In genomic region chr5:142280066-142281011, GRCh38 we compare ENCODE assay signal across 1 cellular context.
A peak's percentile ranks its signal among the peaks of the same experiment; 100 is the strongest.
TF ChIP-seq lines count a peak whose summit lies in the region.

No MANE protein-coding gene starts in this region.

TF ChIP-seq in GM12878, 131 proteins besides CTCF, POLR2A, EP300 and RAD21:
- TF ChIP-seq YBX1 (IDR thresholded peaks at IDR 0.05) (no peak), ZBED1 (IDR thresholded peaks at IDR 0.05; ENCODE audit: borderline replicate concordance) (no peak), ZZZ3 (IDR thresholded peaks at IDR 0.05; ENCODE audit: control insufficient read depth, insufficient read length, low read depth) (no peak), PKNOX1 (IDR thresholded peaks at IDR 0.05) (peak; percentile 15; the same call in 1 of the 2 replicates)
